12 cellular contexts compared by ENCODE assay signal in the genomic region with DNA sequence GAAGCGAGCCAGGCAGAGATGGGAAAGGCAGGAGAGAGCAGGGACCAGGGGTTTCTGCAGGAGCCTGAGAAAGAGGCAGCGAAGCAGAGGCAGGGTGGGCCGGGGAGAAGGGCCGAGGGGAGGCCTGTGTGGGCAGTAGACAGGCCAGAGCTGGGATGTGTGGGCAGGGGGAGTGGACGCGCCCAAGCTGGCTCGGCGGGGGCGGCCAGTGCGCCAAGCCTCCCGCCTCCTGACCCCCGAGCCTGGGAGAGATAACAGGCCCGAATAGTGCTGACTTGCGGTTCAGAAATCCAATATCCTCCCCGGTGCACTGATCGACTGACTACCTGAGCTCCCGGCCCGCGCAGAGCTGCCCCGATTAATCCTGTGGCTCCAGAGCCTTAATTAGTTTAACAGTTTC. TPM values are rescaled to one million over a fixed set of nuclear protein-coding genes. Genes with fewer than 3 reads are reported as not detected.
DNase-seq lines count a peak whose midpoint lies in the region; ATAC-seq and TF ChIP-seq lines count a peak whose summit lies in the region.
"Had no signal": no experiment of that assay in that cellular context is flagged by ENCODE, and none has a peak within 500 bp of the region (broad histone marks: within the 10 kb centered on the region; RNA-seq: fewer than 3 reads in every experiment).

No MANE protein-coding gene starts in this region.

- H3K27me3 Mint-ChIP-seq in neural crest cell (ENCODE audit: low read depth), result no peaks in the 10 kb centered on the region

- peak overlapping the region; percentile 73 for H3K27ac Mint-ChIP-seq in neural crest cell (ENCODE audit: unreplicated experiment)

- TF ChIP-seq EP300 in esophagus muscularis mucosa (IDR thresholded peaks at IDR 0.05), result no peak

- H3K4me1 ChIP-seq in esophagus muscularis mucosa (peaks cover 91 to 99% (median 97%) of the 10 kb centered on the region in 4 donors), tibial artery (peaks cover 31 to 93% (median 87%) of the 10 kb centered on the region in 4 donors)

- H3K27ac ChIP-seq in SK-N-MC (peak overlapping the region; percentile 83), esophagus muscularis mucosa (replicated peaks in 1 of 4) (peak overlapping the region; percentile 79 to 98 (median 94)), tibial artery (peak overlapping the region; percentile 97 to 99)
- H3K27ac ChIP-seq: parathyroid adenoma, VCaP had no signal

- ATAC-seq in GM21825 (IDR thresholded peaks at IDR 0.05; ENCODE audit: unreplicated experiment) (no peak), HG03097 (IDR thresholded peaks at IDR 0.05; ENCODE audit: low FRiP score, unreplicated experiment) (no peak)

- DNase-seq in SK-N-MC (ENCODE audit: low read depth, low spot score) (no peak), esophagus muscularis mucosa (ENCODE audit: extremely low spot score) (no peak), neural crest cell (ENCODE audit: low read depth, low spot score) (no peak), tibial artery (no peak), DMS 273 (lab: John Stamatoyannopoulos, UW; ENCODE audit: unreplicated experiment) (no peak)
- no peak for DNase-seq in activated CD8-positive, alpha-beta memory T cell treated with anti-CD3 and anti-CD28 coated beads, Interleukin-2, amount 50 U/mL, for 48 hours
- DNase-seq: DMS153, NCI-H2029 had no signal

- WGBS in esophagus muscularis mucosa, result 41% methylated on average over 17 of the region's 20 CpGs

- H3K9me3 Mint-ChIP-seq in neural crest cell, result no peaks in the 10 kb centered on the region

- H3K4me3 ChIP-seq in SK-N-MC (peak overlapping the region; percentile 64; the same call in 1 of the 2 replicates), esophagus muscularis mucosa (peak overlapping the region; percentile 7 to 31 (median 18)), tibial artery (peak overlapping the region; percentile 4 to 28)

- H3K4me3 Mint-ChIP-seq in neural crest cell, result peak overlapping the region; percentile 62

- no peaks in the 10 kb centered on the region for H3K36me3 Mint-ChIP-seq in neural crest cell (ENCODE audit: low read depth)

- intact Hi-C loops in esophagus muscularis mucosa (cut with DNase I), result no loop called here
- intact Hi-C loops in tibial artery (cut with DNase I; ENCODE audit: low total_unique reads), result no loop called here

- TF ChIP-seq POLR2A in esophagus muscularis mucosa (IDR thresholded peaks at IDR 0.05; ENCODE audit: low read depth), result no peak

- H3K4me1 Mint-ChIP-seq in neural crest cell, result peaks cover 79% of the 10 kb centered on the region

- no peak for TF ChIP-seq CTCF in esophagus muscularis mucosa (IDR thresholded peaks at IDR 0.05)
- no peak for TF ChIP-seq CTCF in neural crest cell (conservative IDR thresholded peaks at IDR 0.05)
- no peak for TF ChIP-seq CTCF in tibial artery (IDR thresholded peaks at IDR 0.05)

- no peaks in the 10 kb centered on the region for H3K9me3 ChIP-seq in SK-N-MC (ENCODE audit: low read depth, low read length)
- no peaks in the 10 kb centered on the region for H3K9me3 ChIP-seq in esophagus muscularis mucosa
- no peaks in the 10 kb centered on the region for H3K9me3 ChIP-seq in tibial artery

- H3K27me3 ChIP-seq in esophagus muscularis mucosa (no peaks in the 10 kb centered on the region), tibial artery (no peaks in the 10 kb centered on the region)

- H3K36me3 ChIP-seq in SK-N-MC (ENCODE audit: insufficient read depth, low read length) (no peaks in the 10 kb centered on the region), esophagus muscularis mucosa (peaks cover 6 to 14% (median 12%) of the 10 kb centered on the region in 4 donors), tibial artery (peaks cover 0 to 14% (median 10%) of the 10 kb centered on the region in 3 donors)

- peak overlapping the region; percentile 60 for H3K9ac ChIP-seq in SK-N-MC (ENCODE audit: insufficient read length)
- H3K9ac ChIP-seq: parathyroid adenoma had no signal

RNA-seq across cellular contexts. Expression of gene AHDC1, which starts 41.9 kb away (rescaled TPM):
- 10 to 100 TPM; 14.7 to 54.3 (median 35.4) TPM for total RNA-seq in esophagus muscularis mucosa
- total RNA-seq in neural crest cell, result 50.1 and 54.8 TPM in 2 replicates
